ENCODE assay signal across 8 cellular contexts in genomic region chr19:50556236-50557008, GRCh38. TPM values are rescaled to one million over a fixed set of nuclear protein-coding genes. Genes with fewer than 3 reads are reported as not detected.
A peak's percentile ranks its signal among the peaks of the same experiment; 100 is the strongest.
DNase-seq lines count a peak whose midpoint lies in the region; ATAC-seq and TF ChIP-seq lines count a peak whose summit lies in the region.

No MANE protein-coding gene starts in this region.

- WGBS in liver, result 1% methylated on average over 42 of the region's 42 CpGs

- H3K36me3 ChIP-seq in liver (ENCODE audit: control insufficient read depth in 4 of 4, insufficient read depth in 3 of 4, low read depth in 1 of 4, low read length in 3 of 4), result no peaks in the 10 kb centered on the region

- peak; percentile 46 for DNase-seq in DMS53 (lab: John Stamatoyannopoulos, UW)
- DNase-seq in DMS53 treated with DMSO at 0.1 percent for 48 hours (lab: John Stamatoyannopoulos, UW; ENCODE audit: unreplicated experiment), result no peak
- DNase-seq in NCI-H2227 (lab: John Stamatoyannopoulos, UW; ENCODE audit: unreplicated experiment), result peak; percentile 89
- peak; percentile 75 for DNase-seq in activated CD4-positive, alpha-beta T cell treated with anti-CD3 and anti-CD28 coated beads, Interleukin-2, amount 50 U/mL, for 1 hour
- DNase-seq in dedifferentiated amniotic fluid mesenchymal stem cell (ENCODE audit: extremely low spot score), result peak; percentile 50
- peak; percentile 78 for DNase-seq in stimulated activated CD4-positive, alpha-beta T cell treated with anti-CD3 and anti-CD28 coated beads, Interleukin-4, amount 100 ng/mL, for 24 hours

- TF ChIP-seq RAD21 in liver (IDR thresholded peaks at IDR 0.05), result peak; percentile 48 to 70

- H3K27me3 ChIP-seq in liver (ENCODE audit: control insufficient read depth in 4 of 4, insufficient read depth in 4 of 4, low read length in 3 of 4), result peaks cover 0 to 7% (median 3%) of the 10 kb centered on the region in 4 donors

- H3K27ac ChIP-seq in liver (ENCODE audit: low read depth in 1 of 2, low read length in 2 of 2), result no peak overlapping the region

- H3K4me1 ChIP-seq in liver (ENCODE audit: control insufficient read depth in 4 of 4, insufficient read depth in 4 of 4, low read length in 3 of 4), result peaks cover 0 to 11% (median 2%) of the 10 kb centered on the region in 4 donors

- peak; percentile 46 for TF ChIP-seq CTCF in liver (IDR thresholded peaks at IDR 0.05; ENCODE audit: low read depth, low read length, missing input control)

- ATAC-seq in HG03135 (IDR thresholded peaks at IDR 0.05; ENCODE audit: unreplicated experiment), result no peak

- H3K4me3 ChIP-seq in liver (ENCODE audit: low read depth in 1 of 3, low read length in 3 of 3), result peak overlapping the region in 2 of 3 donors; percentile 21 to 43

- H3K9me3 ChIP-seq in liver (ENCODE audit: control insufficient read depth in 4 of 4, low read length in 3 of 4), result no peaks in the 10 kb centered on the region

- no peak overlapping the region for H3K9ac ChIP-seq in liver (ENCODE audit: low read depth in 1 of 2, low read length in 2 of 2)

TF ChIP-seq in liver, 16 proteins besides CTCF, POLR2A, EP300 and RAD21:
- TF ChIP-seq GABPA (IDR thresholded peaks at IDR 0.05 in 1 of 2, conservative IDR thresholded peaks at IDR 0.05 in 1 of 2) (no peak), SP1 (IDR thresholded peaks at IDR 0.05) (no peak), MAX (IDR thresholded peaks at IDR 0.05) (no peak), HNF4G (IDR thresholded peaks at IDR 0.05) (no peak), EGR1 (IDR thresholded peaks at IDR 0.05; ENCODE audit: low read depth in 2 of 2) (no peak)

RNA-seq across cellular contexts. Expression of gene LRRC4B, which starts 11.8 kb away (rescaled TPM):
- 1 to 10 TPM; 1.0 to 1.1 TPM for total RNA-seq in liver
- polyA plus RNA-seq in liver, result under 1 TPM; 0.11 to 0.58 TPM

RNA-seq across cellular contexts. Expression of gene ASPDH, which starts 42.7 kb away (rescaled TPM):
- total RNA-seq in liver, result 10 to 100 TPM in 1 of 2 donors, 1 to 10 TPM in 1; 7.3 to 11.6 TPM
- 10 to 100 TPM; 62.6 to 82.0 TPM for polyA plus RNA-seq in liver

RNA-seq across cellular contexts. Expression of gene JOSD2, which starts 45.4 kb away (rescaled TPM):
- 1 to 10 TPM; 6.6 to 9.8 TPM for total RNA-seq in liver
- 10 to 100 TPM; 30.2 to 32.9 TPM for polyA plus RNA-seq in liver
